Comparison of ENCODE assay signal across 14 cellular contexts in genomic region chr1:92074446-92074845, GRCh38. TPM values are rescaled to one million over a fixed set of nuclear protein-coding genes. Genes with fewer than 3 reads are reported as not detected.
"Had no signal": no experiment of that assay in that cellular context is flagged by ENCODE, and none has a peak within 500 bp of the region (broad histone marks: within the 10 kb centered on the region; RNA-seq: fewer than 3 reads in every experiment).

No MANE protein-coding gene starts in this region.

RNA-seq across cellular contexts. Expression of gene SETSIP, which starts 0.8 kb away (rescaled TPM):
- total RNA-seq: stomach, subcutaneous adipose tissue, suprapubic skin, temporal lobe, testis, thoracic aorta, tibial nerve, transverse colon, upper lobe of left lung, upper lobe of right lung, ureter, urinary bladder, uterus, vagina had no signal
- polyA plus RNA-seq: stomach, urinary bladder had no signal

RNA-seq across cellular contexts. Expression of gene EPHX4, which starts 44.7 kb away (rescaled TPM):
- total RNA-seq: vagina had no signal
